ENCODE assay signal across 2 cellular contexts in the genomic region with DNA sequence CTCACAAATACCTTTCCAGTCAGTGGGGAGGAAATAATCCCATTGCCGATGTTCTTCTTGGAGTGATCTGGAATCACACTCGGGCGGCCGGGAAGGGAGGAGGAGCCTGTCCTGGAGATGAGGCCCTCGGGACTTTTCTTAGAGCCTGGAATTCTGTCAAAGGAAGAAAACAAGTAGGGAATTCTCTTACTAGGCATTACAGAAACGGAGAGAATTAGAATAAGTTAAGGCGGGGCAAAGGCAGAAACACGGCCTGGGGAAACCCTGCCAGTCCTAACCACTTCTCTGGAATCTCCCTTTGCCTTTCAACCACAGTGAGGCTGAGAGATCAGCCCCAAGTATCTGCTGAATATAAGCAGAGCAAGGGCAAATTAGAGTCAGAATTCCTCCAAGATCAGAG.
TF ChIP-seq lines count a peak whose summit lies in the region.

No MANE protein-coding gene starts in this region.

TF ChIP-seq in liver, 16 proteins besides CTCF, POLR2A, EP300 and RAD21:
- TF ChIP-seq YY1 (IDR thresholded peaks at IDR 0.05) (no peak), HNF4G (IDR thresholded peaks at IDR 0.05) (no peak), GABPA (IDR thresholded peaks at IDR 0.05 in 1 of 2, conservative IDR thresholded peaks at IDR 0.05 in 1 of 2) (no peak), NR2F2 (IDR thresholded peaks at IDR 0.05) (no peak), SP1 (IDR thresholded peaks at IDR 0.05) (no peak), RXRA (IDR thresholded peaks at IDR 0.05) (peak in 1 of 2 donors; percentile 11), EGR1 (IDR thresholded peaks at IDR 0.05; ENCODE audit: low read depth in 2 of 2) (no peak), JUND (IDR thresholded peaks at IDR 0.05) (no peak), HNF4A (conservative IDR thresholded peaks at IDR 0.05) (no peak)
- TF ChIP-seq, protein P1, sequence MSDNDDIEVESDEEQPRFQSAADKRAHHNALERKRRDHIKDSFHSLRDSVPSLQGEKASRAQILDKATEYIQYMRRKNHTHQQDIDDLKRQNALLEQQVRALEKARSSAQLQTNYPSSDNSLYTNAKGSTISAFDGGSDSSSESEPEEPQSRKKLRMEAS (IDR thresholded peaks at IDR 0.05) = no peak
- TF ChIP-seq, protein P2, sequence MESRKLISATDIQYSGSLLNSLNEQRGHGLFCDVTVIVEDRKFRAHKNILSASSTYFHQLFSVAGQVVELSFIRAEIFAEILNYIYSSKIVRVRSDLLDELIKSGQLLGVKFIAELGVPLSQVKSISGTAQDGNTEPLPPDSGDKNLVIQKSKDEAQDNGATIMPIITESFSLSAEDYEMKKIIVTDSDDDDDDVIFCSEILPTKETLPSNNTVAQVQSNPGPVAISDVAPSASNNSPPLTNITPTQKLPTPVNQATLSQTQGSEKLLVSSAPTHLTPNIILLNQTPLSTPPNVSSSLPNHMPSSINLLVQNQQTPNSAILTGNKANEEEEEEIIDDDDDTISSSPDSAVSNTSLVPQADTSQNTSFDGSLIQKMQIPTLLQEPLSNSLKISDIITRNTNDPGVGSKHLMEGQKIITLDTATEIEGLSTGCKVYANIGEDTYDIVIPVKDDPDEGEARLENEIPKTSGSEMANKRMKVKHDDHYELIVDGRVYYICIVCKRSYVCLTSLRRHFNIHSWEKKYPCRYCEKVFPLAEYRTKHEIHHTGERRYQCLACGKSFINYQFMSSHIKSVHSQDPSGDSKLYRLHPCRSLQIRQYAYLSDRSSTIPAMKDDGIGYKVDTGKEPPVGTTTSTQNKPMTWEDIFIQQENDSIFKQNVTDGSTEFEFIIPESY (IDR thresholded peaks at IDR 0.05) = no peak
- TF ChIP-seq, protein P3, sequence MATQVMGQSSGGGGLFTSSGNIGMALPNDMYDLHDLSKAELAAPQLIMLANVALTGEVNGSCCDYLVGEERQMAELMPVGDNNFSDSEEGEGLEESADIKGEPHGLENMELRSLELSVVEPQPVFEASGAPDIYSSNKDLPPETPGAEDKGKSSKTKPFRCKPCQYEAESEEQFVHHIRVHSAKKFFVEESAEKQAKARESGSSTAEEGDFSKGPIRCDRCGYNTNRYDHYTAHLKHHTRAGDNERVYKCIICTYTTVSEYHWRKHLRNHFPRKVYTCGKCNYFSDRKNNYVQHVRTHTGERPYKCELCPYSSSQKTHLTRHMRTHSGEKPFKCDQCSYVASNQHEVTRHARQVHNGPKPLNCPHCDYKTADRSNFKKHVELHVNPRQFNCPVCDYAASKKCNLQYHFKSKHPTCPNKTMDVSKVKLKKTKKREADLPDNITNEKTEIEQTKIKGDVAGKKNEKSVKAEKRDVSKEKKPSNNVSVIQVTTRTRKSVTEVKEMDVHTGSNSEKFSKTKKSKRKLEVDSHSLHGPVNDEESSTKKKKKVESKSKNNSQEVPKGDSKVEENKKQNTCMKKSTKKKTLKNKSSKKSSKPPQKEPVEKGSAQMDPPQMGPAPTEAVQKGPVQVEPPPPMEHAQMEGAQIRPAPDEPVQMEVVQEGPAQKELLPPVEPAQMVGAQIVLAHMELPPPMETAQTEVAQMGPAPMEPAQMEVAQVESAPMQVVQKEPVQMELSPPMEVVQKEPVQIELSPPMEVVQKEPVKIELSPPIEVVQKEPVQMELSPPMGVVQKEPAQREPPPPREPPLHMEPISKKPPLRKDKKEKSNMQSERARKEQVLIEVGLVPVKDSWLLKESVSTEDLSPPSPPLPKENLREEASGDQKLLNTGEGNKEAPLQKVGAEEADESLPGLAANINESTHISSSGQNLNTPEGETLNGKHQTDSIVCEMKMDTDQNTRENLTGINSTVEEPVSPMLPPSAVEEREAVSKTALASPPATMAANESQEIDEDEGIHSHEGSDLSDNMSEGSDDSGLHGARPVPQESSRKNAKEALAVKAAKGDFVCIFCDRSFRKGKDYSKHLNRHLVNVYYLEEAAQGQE (IDR thresholded peaks at IDR 0.05) = peak; percentile 48
TF ChIP-seq in liver: peak in this region for 2.

TF ChIP-seq in HepG2, 621 proteins besides CTCF, POLR2A, EP300 and RAD21:
- TF ChIP-seq ZBTB8A (CRISPR knock-in tag; IDR thresholded peaks at IDR 0.05; ENCODE audit: borderline replicate concordance, low read depth) (no peak), ONECUT2 (CRISPR knock-in tag; IDR thresholded peaks at IDR 0.05) (no peak), SYNCRIP (IDR thresholded peaks at IDR 0.05; ENCODE audit: insufficient read depth, low read depth, low read length) (no peak), U2AF1 (optimal IDR thresholded peaks at IDR 0.05; ENCODE audit: low read depth, low read length) (no peak), ZZZ3 (CRISPR knock-in tag; IDR thresholded peaks at IDR 0.05; ENCODE audit: borderline replicate concordance) (no peak), ISX (CRISPR knock-in tag; conservative IDR thresholded peaks at IDR 0.05) (no peak), DR1 (CRISPR knock-in tag; IDR thresholded peaks at IDR 0.05) (no peak), SPEN (CRISPR knock-in tag; IDR thresholded peaks at IDR 0.05; ENCODE audit: low read depth) (no peak), SMARCE1 (IDR thresholded peaks at IDR 0.05; ENCODE audit: borderline replicate concordance) (no peak), TRIM24 (CRISPR knock-in tag; IDR thresholded peaks at IDR 0.05) (no peak), ZNF20 (CRISPR knock-in tag; IDR thresholded peaks at IDR 0.05) (no peak), ZNF766 (CRISPR knock-in tag; IDR thresholded peaks at IDR 0.05; ENCODE audit: borderline replicate concordance) (no peak)
- TF ChIP-seq, protein P4, sequence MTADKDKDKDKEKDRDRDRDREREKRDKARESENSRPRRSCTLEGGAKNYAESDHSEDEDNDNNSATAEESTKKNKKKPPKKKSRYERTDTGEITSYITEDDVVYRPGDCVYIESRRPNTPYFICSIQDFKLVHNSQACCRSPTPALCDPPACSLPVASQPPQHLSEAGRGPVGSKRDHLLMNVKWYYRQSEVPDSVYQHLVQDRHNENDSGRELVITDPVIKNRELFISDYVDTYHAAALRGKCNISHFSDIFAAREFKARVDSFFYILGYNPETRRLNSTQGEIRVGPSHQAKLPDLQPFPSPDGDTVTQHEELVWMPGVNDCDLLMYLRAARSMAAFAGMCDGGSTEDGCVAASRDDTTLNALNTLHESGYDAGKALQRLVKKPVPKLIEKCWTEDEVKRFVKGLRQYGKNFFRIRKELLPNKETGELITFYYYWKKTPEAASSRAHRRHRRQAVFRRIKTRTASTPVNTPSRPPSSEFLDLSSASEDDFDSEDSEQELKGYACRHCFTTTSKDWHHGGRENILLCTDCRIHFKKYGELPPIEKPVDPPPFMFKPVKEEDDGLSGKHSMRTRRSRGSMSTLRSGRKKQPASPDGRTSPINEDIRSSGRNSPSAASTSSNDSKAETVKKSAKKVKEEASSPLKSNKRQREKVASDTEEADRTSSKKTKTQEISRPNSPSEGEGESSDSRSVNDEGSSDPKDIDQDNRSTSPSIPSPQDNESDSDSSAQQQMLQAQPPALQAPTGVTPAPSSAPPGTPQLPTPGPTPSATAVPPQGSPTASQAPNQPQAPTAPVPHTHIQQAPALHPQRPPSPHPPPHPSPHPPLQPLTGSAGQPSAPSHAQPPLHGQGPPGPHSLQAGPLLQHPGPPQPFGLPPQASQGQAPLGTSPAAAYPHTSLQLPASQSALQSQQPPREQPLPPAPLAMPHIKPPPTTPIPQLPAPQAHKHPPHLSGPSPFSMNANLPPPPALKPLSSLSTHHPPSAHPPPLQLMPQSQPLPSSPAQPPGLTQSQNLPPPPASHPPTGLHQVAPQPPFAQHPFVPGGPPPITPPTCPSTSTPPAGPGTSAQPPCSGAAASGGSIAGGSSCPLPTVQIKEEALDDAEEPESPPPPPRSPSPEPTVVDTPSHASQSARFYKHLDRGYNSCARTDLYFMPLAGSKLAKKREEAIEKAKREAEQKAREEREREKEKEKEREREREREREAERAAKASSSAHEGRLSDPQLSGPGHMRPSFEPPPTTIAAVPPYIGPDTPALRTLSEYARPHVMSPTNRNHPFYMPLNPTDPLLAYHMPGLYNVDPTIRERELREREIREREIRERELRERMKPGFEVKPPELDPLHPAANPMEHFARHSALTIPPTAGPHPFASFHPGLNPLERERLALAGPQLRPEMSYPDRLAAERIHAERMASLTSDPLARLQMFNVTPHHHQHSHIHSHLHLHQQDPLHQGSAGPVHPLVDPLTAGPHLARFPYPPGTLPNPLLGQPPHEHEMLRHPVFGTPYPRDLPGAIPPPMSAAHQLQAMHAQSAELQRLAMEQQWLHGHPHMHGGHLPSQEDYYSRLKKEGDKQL (CRISPR knock-in tag; IDR thresholded peaks at IDR 0.05; ENCODE audit: low read depth) = no peak
- TF ChIP-seq, protein P5, sequence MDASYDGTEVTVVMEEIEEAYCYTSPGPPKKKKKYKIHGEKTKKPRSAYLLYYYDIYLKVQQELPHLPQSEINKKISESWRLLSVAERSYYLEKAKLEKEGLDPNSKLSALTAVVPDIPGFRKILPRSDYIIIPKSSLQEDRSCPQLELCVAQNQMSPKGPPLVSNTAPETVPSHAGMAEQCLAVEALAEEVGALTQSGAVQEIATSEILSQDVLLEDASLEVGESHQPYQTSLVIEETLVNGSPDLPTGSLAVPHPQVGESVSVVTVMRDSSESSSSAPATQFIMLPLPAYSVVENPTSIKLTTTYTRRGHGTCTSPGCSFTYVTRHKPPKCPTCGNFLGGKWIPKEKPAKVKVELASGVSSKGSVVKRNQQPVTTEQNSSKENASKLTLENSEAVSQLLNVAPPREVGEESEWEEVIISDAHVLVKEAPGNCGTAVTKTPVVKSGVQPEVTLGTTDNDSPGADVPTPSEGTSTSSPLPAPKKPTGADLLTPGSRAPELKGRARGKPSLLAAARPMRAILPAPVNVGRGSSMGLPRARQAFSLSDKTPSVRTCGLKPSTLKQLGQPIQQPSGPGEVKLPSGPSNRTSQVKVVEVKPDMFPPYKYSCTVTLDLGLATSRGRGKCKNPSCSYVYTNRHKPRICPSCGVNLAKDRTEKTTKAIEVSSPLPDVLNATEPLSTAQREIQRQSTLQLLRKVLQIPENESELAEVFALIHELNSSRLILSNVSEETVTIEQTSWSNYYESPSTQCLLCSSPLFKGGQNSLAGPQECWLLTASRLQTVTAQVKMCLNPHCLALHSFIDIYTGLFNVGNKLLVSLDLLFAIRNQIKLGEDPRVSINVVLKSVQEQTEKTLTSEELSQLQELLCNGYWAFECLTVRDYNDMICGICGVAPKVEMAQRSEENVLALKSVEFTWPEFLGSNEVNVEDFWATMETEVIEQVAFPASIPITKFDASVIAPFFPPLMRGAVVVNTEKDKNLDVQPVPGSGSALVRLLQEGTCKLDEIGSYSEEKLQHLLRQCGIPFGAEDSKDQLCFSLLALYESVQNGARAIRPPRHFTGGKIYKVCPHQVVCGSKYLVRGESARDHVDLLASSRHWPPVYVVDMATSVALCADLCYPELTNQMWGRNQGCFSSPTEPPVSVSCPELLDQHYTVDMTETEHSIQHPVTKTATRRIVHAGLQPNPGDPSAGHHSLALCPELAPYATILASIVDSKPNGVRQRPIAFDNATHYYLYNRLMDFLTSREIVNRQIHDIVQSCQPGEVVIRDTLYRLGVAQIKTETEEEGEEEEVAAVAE (CRISPR knock-in tag; IDR thresholded peaks at IDR 0.05; ENCODE audit: borderline replicate concordance) = no peak
- TF ChIP-seq, protein P6, sequence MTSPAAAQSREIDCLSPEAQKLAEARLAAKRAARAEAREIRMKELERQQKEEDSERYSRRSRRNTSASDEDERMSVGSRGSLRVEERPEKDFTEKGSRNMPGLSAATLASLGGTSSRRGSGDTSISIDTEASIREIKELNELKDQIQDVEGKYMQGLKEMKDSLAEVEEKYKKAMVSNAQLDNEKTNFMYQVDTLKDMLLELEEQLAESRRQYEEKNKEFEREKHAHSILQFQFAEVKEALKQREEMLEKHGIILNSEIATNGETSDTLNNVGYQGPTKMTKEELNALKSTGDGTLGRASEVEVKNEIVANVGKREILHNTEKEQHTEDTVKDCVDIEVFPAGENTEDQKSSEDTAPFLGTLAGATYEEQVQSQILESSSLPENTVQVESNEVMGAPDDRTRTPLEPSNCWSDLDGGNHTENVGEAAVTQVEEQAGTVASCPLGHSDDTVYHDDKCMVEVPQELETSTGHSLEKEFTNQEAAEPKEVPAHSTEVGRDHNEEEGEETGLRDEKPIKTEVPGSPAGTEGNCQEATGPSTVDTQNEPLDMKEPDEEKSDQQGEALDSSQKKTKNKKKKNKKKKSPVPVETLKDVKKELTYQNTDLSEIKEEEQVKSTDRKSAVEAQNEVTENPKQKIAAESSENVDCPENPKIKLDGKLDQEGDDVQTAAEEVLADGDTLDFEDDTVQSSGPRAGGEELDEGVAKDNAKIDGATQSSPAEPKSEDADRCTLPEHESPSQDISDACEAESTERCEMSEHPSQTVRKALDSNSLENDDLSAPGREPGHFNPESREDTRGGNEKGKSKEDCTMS (CRISPR knock-in tag; conservative IDR thresholded peaks at IDR 0.05) = no peak
- TF ChIP-seq, protein P7, sequence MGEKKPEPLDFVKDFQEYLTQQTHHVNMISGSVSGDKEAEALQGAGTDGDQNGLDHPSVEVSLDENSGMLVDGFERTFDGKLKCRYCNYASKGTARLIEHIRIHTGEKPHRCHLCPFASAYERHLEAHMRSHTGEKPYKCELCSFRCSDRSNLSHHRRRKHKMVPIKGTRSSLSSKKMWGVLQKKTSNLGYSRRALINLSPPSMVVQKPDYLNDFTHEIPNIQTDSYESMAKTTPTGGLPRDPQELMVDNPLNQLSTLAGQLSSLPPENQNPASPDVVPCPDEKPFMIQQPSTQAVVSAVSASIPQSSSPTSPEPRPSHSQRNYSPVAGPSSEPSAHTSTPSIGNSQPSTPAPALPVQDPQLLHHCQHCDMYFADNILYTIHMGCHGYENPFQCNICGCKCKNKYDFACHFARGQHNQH (CRISPR knock-in tag; IDR thresholded peaks at IDR 0.05) = no peak
- TF ChIP-seq, protein P8, sequence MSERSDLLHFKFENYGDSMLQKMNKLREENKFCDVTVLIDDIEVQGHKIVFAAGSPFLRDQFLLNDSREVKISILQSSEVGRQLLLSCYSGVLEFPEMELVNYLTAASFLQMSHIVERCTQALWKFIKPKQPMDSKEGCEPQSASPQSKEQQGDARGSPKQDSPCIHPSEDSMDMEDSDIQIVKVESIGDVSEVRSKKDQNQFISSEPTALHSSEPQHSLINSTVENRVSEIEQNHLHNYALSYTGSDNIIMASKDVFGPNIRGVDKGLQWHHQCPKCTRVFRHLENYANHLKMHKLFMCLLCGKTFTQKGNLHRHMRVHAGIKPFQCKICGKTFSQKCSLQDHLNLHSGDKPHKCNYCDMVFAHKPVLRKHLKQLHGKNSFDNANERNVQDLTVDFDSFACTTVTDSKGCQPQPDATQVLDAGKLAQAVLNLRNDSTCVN (CRISPR knock-in tag; IDR thresholded peaks at IDR 0.05; ENCODE audit: borderline replicate concordance) = no peak
- TF ChIP-seq, protein P9, sequence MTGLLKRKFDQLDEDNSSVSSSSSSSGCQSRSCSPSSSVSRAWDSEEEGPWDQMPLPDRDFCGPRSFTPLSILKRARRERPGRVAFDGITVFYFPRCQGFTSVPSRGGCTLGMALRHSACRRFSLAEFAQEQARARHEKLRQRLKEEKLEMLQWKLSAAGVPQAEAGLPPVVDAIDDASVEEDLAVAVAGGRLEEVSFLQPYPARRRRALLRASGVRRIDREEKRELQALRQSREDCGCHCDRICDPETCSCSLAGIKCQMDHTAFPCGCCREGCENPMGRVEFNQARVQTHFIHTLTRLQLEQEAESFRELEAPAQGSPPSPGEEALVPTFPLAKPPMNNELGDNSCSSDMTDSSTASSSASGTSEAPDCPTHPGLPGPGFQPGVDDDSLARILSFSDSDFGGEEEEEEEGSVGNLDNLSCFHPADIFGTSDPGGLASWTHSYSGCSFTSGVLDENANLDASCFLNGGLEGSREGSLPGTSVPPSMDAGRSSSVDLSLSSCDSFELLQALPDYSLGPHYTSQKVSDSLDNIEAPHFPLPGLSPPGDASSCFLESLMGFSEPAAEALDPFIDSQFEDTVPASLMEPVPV (CRISPR knock-in tag; IDR thresholded peaks at IDR 0.05) = no peak
